Comparison of ENCODE assay signal across 12 cellular contexts in genomic region chr4:89708903-89709361, GRCh38.
A peak's percentile ranks its signal among the peaks of the same experiment; 100 is the strongest.
DNase-seq lines count a peak whose midpoint lies in the region; ATAC-seq and TF ChIP-seq lines count a peak whose summit lies in the region.
"Had no signal": no experiment of that assay in that cellular context is flagged by ENCODE, and none has a peak within 500 bp of the region (broad histone marks: within the 10 kb centered on the region; RNA-seq: fewer than 3 reads in every experiment).

No MANE protein-coding gene starts in this region.

- H3K27me3 ChIP-seq in heart left ventricle: no peaks in the 10 kb centered on the region
- no peaks in the 10 kb centered on the region for H3K27me3 ChIP-seq in ectodermal cell (ENCODE audit: control insufficient read depth, insufficient read depth, low read length, poor library complexity, severe bottlenecking)
- no peaks in the 10 kb centered on the region for H3K27me3 ChIP-seq in colonic mucosa

- H3K9ac ChIP-seq in colonic mucosa (ENCODE audit: low read depth in 2 of 2, low read length in 2 of 2): no peak overlapping the region

- peak in 1 of 5 donors; percentile 6 for DNase-seq in heart left ventricle
- no peak for DNase-seq in Right ventricle myocardium inferior (ENCODE audit: missing footprints)
- peak; percentile 68 for DNase-seq in myocyte (ENCODE audit: low read depth)
- DNase-seq in NCI-H345 treated with DMSO at 0.1 percent for 48 hours (lab: John Stamatoyannopoulos, UW; ENCODE audit: unreplicated experiment): no peak
- DNase-seq in colonic mucosa: no peak
- DNase-seq: activated CD8-positive, alpha-beta memory T cell treated with anti-CD3 and anti-CD28 coated beads, Interleukin-2, amount 50 U/mL, for 4 hours; NCI-H526 had no signal

- H3K4me3 ChIP-seq in heart left ventricle (no peak overlapping the region), ectodermal cell (ENCODE audit: insufficient read depth, low read depth, low read length) (no peak overlapping the region), colonic mucosa (no peak overlapping the region)
- H3K4me3 ChIP-seq: K562, prostate gland had no signal

- TF ChIP-seq CTCF in heart left ventricle (IDR thresholded peaks at IDR 0.05) (no peak), colonic mucosa (IDR thresholded peaks at IDR 0.05) (no peak)

- H3K27ac ChIP-seq in heart left ventricle: no peak overlapping the region
- peak overlapping the region; percentile 36 for H3K27ac ChIP-seq in ectodermal cell (ENCODE audit: insufficient read depth, low read depth, low read length, poor library complexity, severe bottlenecking)
- H3K27ac ChIP-seq in colonic mucosa: no peak overlapping the region
- H3K27ac ChIP-seq: prostate gland had no signal

- no peak for TF ChIP-seq POLR2A in heart left ventricle (IDR thresholded peaks at IDR 0.05)

- peaks cover 0 to 7% (median 0%) of the 10 kb centered on the region in 12 donors for H3K4me1 ChIP-seq in heart left ventricle
- no peaks in the 10 kb centered on the region for H3K4me1 ChIP-seq in ectodermal cell (ENCODE audit: control insufficient read depth, insufficient read depth, low read length)
- no peaks in the 10 kb centered on the region for H3K4me1 ChIP-seq in colonic mucosa
- H3K4me1 ChIP-seq: prostate gland had no signal

- H3K36me3 ChIP-seq in heart left ventricle (no peaks in the 10 kb centered on the region), ectodermal cell (ENCODE audit: control insufficient read depth, insufficient read depth, low read length) (no peaks in the 10 kb centered on the region), colonic mucosa (no peaks in the 10 kb centered on the region)
- H3K36me3 ChIP-seq: prostate gland had no signal

- 10 to 34% (median 15%) methylated on average over 2 of the region's 2 CpGs for WGBS in heart left ventricle, 4 donors
- WGBS in ectodermal cell, 2 experiments: 69 to 86% methylated on average over 2 of the region's 2 CpGs

- H3K9me3 ChIP-seq in heart left ventricle (no peaks in the 10 kb centered on the region), ectodermal cell (ENCODE audit: control insufficient read depth, low read length) (no peaks in the 10 kb centered on the region), colonic mucosa (no peaks in the 10 kb centered on the region)
- H3K9me3 ChIP-seq: prostate gland had no signal

- intact Hi-C loops in heart left ventricle (cut with DNase I): no loop called here
- intact Hi-C loops in Right ventricle myocardium inferior (cut with DNase I): no loop called here
- intact Hi-C loops in colonic mucosa (cut with DNase I): no loop called here

- ATAC-seq in heart left ventricle (peak in 3 of 4 donors; percentile 38 to 49 (median 47)), Right ventricle myocardium inferior (no peak), HG02610 (IDR thresholded peaks at IDR 0.05; ENCODE audit: unreplicated experiment) (no peak), HG03280 (IDR thresholded peaks at IDR 0.05; ENCODE audit: unreplicated experiment) (no peak)
- ATAC-seq: K562 had no signal

Comparison
In these comparisons a context has a peak if more than half of its experiments do, and no peak if none do; other contexts are left out.
1. ATAC-seq: peak in heart left ventricle (3 of 4); none in Right ventricle myocardium inferior (single experiment), HG02610 (single experiment) and HG03280 (single experiment).